ENCODE assay signal across 8 cellular contexts in the genomic region with DNA sequence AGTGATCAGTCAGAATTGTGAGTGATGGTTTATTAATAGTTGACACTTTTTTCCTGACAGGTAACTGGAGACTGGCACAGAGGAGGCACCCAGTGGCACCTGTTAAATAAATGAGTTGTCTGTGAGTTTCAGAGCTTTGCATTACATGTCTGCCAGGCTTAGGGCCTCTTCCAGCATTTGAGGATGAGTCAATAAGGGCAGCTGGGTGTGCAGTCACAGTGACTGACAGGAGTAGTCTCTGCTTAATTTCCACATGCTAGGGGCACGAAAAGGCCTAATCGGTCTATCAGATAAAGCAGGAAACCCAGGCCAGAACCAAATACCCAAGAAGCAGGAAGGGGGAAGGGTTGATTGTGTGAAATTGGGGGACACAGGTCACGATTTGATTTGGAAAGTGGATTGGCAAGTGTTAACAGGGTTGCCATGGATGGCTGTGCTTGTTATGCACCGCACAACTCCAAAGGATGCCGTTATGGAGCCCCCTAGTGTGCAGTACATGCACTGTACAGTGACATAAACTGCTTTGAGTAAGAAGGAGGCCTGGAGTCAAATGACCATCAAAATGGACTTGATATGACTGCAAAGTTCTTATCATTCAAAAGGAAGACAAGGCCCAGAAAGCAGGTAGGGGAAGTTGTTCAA.
A peak's percentile ranks its signal among the peaks of the same experiment; 100 is the strongest.
DNase-seq lines count a peak whose midpoint lies in the region; ATAC-seq and TF ChIP-seq lines count a peak whose summit lies in the region.

No MANE protein-coding gene starts in this region.

- 20 to 33% (median 25%) methylated on average over 5 of the region's 5 CpGs for whole genome bisulfite sequencing in stomach, 5 donors

- peak in 4 of 7 experiments; percentile 26 to 50 (median 41) for TF ChIP-seq CTCF in stomach (IDR thresholded peaks at IDR 0.05)

- H3K27ac ChIP-seq in stomach: no peak overlapping the region

- no peaks in the 10 kb centered on the region for H3K9me3 Mint-ChIP-seq in activated CD4-positive, alpha-beta T cell treated with anti-CD3 and anti-CD28 coated beads, Interleukin-2, amount 10 ng/mL, durations not matched to agents 7 days and 5 days
- H3K9me3 Mint-ChIP-seq in effector memory CD8-positive, alpha-beta T cell: no peaks in the 10 kb centered on the region

- no peak overlapping the region for H3K27ac Mint-ChIP-seq in activated CD4-positive, alpha-beta T cell treated with anti-CD3 and anti-CD28 coated beads, Interleukin-2, amount 10 ng/mL, durations not matched to agents 7 days and 5 days
- peak overlapping the region; percentile 26 to 51 for H3K27ac Mint-ChIP-seq in effector memory CD8-positive, alpha-beta T cell

- peaks cover 0 to 23% (median 0%) of the 10 kb centered on the region in 3 donors for H3K27me3 ChIP-seq in stomach

- CTCF ChIA-PET in activated CD4-positive, alpha-beta T cell treated with anti-CD3 and anti-CD28 coated beads, Interleukin-2, amount 10 ng/mL, durations not matched to agents 7 days and 5 days (lab: Charles Lee): interaction anchor here (0.9 kb wide), 1 partner anchor 48 kb away, joined by 3 read pairs; no protein-coding TSS in a partner anchor

- no peak overlapping the region for H3K4me3 Mint-ChIP-seq in activated CD4-positive, alpha-beta T cell treated with anti-CD3 and anti-CD28 coated beads, Interleukin-2, amount 10 ng/mL, durations not matched to agents 7 days and 5 days
- no peak overlapping the region for H3K4me3 Mint-ChIP-seq in effector memory CD8-positive, alpha-beta T cell

- H3K4me1 ChIP-seq in stomach: no peaks in the 10 kb centered on the region

- no peak for TF ChIP-seq EP300 in stomach (IDR thresholded peaks at IDR 0.05)

- POLR2A ChIA-PET in activated CD4-positive, alpha-beta T cell treated with anti-CD3 and anti-CD28 coated beads, Interleukin-2, amount 10 ng/mL, durations not matched to agents 7 days and 5 days (lab: Charles Lee): no interaction called here

- intact Hi-C loops in stomach (cut with DNase I; ENCODE audit: low total_unique reads): no loop called here

- no peak for TF ChIP-seq POLR2A in stomach (IDR thresholded peaks at IDR 0.05)

- no peak overlapping the region for H3K4me3 ChIP-seq in stomach

- peaks cover 17% of the 10 kb centered on the region for H3K4me1 Mint-ChIP-seq in activated CD4-positive, alpha-beta T cell treated with anti-CD3 and anti-CD28 coated beads, Interleukin-2, amount 10 ng/mL, durations not matched to agents 7 days and 5 days
- H3K4me1 Mint-ChIP-seq in effector memory CD8-positive, alpha-beta T cell (ENCODE audit: low read depth in 2 of 2): peaks cover 11% of the 10 kb centered on the region in 2 donors

- DNase-seq in NOMO-1 (lab: John Stamatoyannopoulos, UW; ENCODE audit: unreplicated experiment in 2 of 2): peak; percentile 18 to 20
- no peak for DNase-seq in NOMO-1 treated with dmso at 0.1 percent for 144 hours (lab: John Stamatoyannopoulos, UW; ENCODE audit: unreplicated experiment)
- peak; percentile 57 to 76 for DNase-seq in NCI-H446 (lab: John Stamatoyannopoulos, UW)
- peak; percentile 74 for DNase-seq in activated CD4-positive, alpha-beta T cell treated with anti-CD3 and anti-CD28 coated beads, Interleukin-2, amount 10 ng/mL, durations not matched to agents 7 days and 5 days
- peak; percentile 44 to 50 (median 48) for DNase-seq in effector memory CD8-positive, alpha-beta T cell
- DNase-seq in mucosa of gallbladder (ENCODE audit: low spot score): peak; percentile 62
- peak; percentile 32 for DNase-seq in stomach

- peaks cover 2% of the 10 kb centered on the region for H3K27me3 Mint-ChIP-seq in activated CD4-positive, alpha-beta T cell treated with anti-CD3 and anti-CD28 coated beads, Interleukin-2, amount 10 ng/mL, durations not matched to agents 7 days and 5 days
- H3K27me3 Mint-ChIP-seq in effector memory CD8-positive, alpha-beta T cell: peaks cover 7 to 8% of the 10 kb centered on the region in 2 donors

- ATAC-seq in HG02885 (IDR thresholded peaks at IDR 0.05; ENCODE audit: poor library complexity, unreplicated experiment): peak; percentile 96
- ATAC-seq in effector memory CD8-positive, alpha-beta T cell (replicated peaks): peak; percentile 96

- no peaks in the 10 kb centered on the region for H3K9me3 ChIP-seq in stomach

- H3K36me3 Mint-ChIP-seq in activated CD4-positive, alpha-beta T cell treated with anti-CD3 and anti-CD28 coated beads, Interleukin-2, amount 10 ng/mL, durations not matched to agents 7 days and 5 days (ENCODE audit: low read depth): no peaks in the 10 kb centered on the region
- H3K36me3 Mint-ChIP-seq in effector memory CD8-positive, alpha-beta T cell (ENCODE audit: insufficient read depth): no peaks in the 10 kb centered on the region

- H3K36me3 ChIP-seq in stomach: no peaks in the 10 kb centered on the region
